In the genomic region with DNA sequence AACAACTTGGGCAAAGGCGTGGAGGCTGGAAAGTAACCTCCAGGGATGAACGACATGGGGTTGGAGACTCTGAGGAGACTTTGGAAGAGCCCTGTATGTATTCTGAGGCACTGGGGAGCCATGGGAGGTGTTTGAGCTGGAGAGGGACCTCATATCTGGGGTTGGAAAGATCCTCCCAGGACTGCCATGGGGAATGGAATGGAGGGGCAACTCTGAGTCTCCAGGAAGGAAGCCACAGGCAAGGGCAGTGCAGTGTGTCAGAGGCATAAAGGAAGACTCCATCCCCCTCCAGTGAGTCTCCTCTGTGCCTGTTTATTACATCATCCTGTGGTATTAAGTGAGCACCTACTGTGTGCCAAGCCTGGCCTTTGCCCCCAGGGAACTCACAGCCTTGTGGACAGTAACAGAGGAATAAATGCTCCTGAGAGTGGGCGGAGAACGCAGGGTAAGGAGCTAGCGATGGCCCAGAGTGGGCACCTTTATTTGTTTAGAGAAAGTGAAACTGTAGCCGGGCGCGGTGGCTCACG, we compare ENCODE assay signal across 1 cellular context.
TF ChIP-seq lines count a peak whose summit lies in the region.

No MANE protein-coding gene starts in this region.

TF ChIP-seq in HEK293, 187 proteins besides CTCF, POLR2A, EP300 and RAD21 (continued from another document):
- TF ChIP-seq, protein P1, sequence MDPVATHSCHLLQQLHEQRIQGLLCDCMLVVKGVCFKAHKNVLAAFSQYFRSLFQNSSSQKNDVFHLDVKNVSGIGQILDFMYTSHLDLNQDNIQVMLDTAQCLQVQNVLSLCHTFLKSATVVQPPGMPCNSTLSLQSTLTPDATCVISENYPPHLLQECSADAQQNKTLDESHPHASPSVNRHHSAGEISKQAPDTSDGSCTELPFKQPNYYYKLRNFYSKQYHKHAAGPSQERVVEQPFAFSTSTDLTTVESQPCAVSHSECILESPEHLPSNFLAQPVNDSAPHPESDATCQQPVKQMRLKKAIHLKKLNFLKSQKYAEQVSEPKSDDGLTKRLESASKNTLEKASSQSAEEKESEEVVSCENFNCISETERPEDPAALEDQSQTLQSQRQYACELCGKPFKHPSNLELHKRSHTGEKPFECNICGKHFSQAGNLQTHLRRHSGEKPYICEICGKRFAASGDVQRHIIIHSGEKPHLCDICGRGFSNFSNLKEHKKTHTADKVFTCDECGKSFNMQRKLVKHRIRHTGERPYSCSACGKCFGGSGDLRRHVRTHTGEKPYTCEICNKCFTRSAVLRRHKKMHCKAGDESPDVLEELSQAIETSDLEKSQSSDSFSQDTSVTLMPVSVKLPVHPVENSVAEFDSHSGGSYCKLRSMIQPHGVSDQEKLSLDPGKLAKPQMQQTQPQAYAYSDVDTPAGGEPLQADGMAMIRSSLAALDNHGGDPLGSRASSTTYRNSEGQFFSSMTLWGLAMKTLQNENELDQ (tag by site-specific recombination; IDR thresholded peaks at IDR 0.05; ENCODE audit: low read depth) = no peak
- no peak for TF ChIP-seq ZNF776 (tag by site-specific recombination; IDR thresholded peaks at IDR 0.05; ENCODE audit: borderline replicate concordance)
- no peak for TF ChIP-seq ZNF157 (tag by site-specific recombination; IDR thresholded peaks at IDR 0.05)
- peak; percentile 42; the same call in 1 of the 2 replicates for TF ChIP-seq ZSCAN30 (tag by site-specific recombination; IDR thresholded peaks at IDR 0.05)
- no peak for TF ChIP-seq ZNF140 (tag by site-specific recombination; IDR thresholded peaks at IDR 0.05)
- TF ChIP-seq, protein P2, sequence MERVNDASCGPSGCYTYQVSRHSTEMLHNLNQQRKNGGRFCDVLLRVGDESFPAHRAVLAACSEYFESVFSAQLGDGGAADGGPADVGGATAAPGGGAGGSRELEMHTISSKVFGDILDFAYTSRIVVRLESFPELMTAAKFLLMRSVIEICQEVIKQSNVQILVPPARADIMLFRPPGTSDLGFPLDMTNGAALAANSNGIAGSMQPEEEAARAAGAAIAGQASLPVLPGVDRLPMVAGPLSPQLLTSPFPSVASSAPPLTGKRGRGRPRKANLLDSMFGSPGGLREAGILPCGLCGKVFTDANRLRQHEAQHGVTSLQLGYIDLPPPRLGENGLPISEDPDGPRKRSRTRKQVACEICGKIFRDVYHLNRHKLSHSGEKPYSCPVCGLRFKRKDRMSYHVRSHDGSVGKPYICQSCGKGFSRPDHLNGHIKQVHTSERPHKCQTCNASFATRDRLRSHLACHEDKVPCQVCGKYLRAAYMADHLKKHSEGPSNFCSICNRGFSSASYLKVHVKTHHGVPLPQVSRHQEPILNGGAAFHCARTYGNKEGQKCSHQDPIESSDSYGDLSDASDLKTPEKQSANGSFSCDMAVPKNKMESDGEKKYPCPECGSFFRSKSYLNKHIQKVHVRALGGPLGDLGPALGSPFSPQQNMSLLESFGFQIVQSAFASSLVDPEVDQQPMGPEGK (tag by site-specific recombination; IDR thresholded peaks at IDR 0.05) = no peak
- TF ChIP-seq, protein P3, sequence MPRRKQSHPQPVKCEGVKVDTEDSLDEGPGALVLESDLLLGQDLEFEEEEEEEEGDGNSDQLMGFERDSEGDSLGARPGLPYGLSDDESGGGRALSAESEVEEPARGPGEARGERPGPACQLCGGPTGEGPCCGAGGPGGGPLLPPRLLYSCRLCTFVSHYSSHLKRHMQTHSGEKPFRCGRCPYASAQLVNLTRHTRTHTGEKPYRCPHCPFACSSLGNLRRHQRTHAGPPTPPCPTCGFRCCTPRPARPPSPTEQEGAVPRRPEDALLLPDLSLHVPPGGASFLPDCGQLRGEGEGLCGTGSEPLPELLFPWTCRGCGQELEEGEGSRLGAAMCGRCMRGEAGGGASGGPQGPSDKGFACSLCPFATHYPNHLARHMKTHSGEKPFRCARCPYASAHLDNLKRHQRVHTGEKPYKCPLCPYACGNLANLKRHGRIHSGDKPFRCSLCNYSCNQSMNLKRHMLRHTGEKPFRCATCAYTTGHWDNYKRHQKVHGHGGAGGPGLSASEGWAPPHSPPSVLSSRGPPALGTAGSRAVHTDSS (tag by site-specific recombination; IDR thresholded peaks at IDR 0.05) = no peak
- no peak for TF ChIP-seq GLIS1 (tag by site-specific recombination; IDR thresholded peaks at IDR 0.05)
- TF ChIP-seq ZNF555 (tag by site-specific recombination; conservative IDR thresholded peaks at IDR 0.05) = no peak
- TF ChIP-seq HOXC10 (CRISPR knock-in tag; IDR thresholded peaks at IDR 0.05) = no peak
- TF ChIP-seq ZNF394 (tag by site-specific recombination; IDR thresholded peaks at IDR 0.05; ENCODE audit: borderline replicate concordance) = no peak
- no peak for TF ChIP-seq YY2 (tag by site-specific recombination; IDR thresholded peaks at IDR 0.05)
- TF ChIP-seq ZNF658 (tag by site-specific recombination; IDR thresholded peaks at IDR 0.05) = no peak
- TF ChIP-seq ZNF184 (tag by site-specific recombination; IDR thresholded peaks at IDR 0.05) = no peak
- no peak for TF ChIP-seq ZNF529 (tag by site-specific recombination; IDR thresholded peaks at IDR 0.05; ENCODE audit: insufficient replicate concordance)
